Comparison of ENCODE assay signal across 11 cellular contexts in genomic region chr22:17106785-17107546, GRCh38. TPM values are rescaled to one million over a fixed set of nuclear protein-coding genes. Genes with fewer than 3 reads are reported as not detected.
DNase-seq lines count a peak whose midpoint lies in the region; ATAC-seq and TF ChIP-seq lines count a peak whose summit lies in the region.
"Had no signal": no experiment of that assay in that cellular context is flagged by ENCODE, and none has a peak within 500 bp of the region (broad histone marks: within the 10 kb centered on the region; RNA-seq: fewer than 3 reads in every experiment).

No MANE protein-coding gene starts in this region.

- peak; percentile 61 to 71 for ATAC-seq in activated T-cell treated with anti-CD3 and anti-CD28 coated beads, Interleukin-2, amount 50 U/mL, for 72 hours (replicated peaks in 1 of 2)
- peak; percentile 49 to 61 for ATAC-seq in lower lobe of right lung

- H3K27me3 Mint-ChIP-seq in CD4-positive, alpha-beta memory T cell = no peaks in the 10 kb centered on the region
- no peaks in the 10 kb centered on the region for H3K27me3 Mint-ChIP-seq in activated T-cell treated with anti-CD3 and anti-CD28 coated beads, Interleukin-2, amount 50 U/mL, for 72 hours (ENCODE audit: low read depth)

- H3K36me3 ChIP-seq in CD4-positive, alpha-beta memory T cell (ENCODE audit: insufficient read depth, low read length) = peaks cover 72% of the 10 kb centered on the region
- H3K36me3 ChIP-seq in lower lobe of right lung = peaks cover 79% of the 10 kb centered on the region

- H3K36me3 Mint-ChIP-seq in CD4-positive, alpha-beta memory T cell = peaks cover 45 to 64% of the 10 kb centered on the region in 2 donors
- peaks cover 6 to 7% of the 10 kb centered on the region in 2 donors for H3K36me3 Mint-ChIP-seq in activated T-cell treated with anti-CD3 and anti-CD28 coated beads, Interleukin-2, amount 50 U/mL, for 72 hours (ENCODE audit: insufficient read depth in 2 of 2)

- H3K4me3 ChIP-seq in CD4-positive, alpha-beta memory T cell (ENCODE audit: low read length in 2 of 2) = no peak overlapping the region
- peak overlapping the region; percentile 21 for H3K4me3 ChIP-seq in lower lobe of right lung
- H3K4me3 ChIP-seq: testis had no signal

- peaks cover 23 to 61% (median 43%) of the 10 kb centered on the region in 4 donors for H3K4me1 Mint-ChIP-seq in CD4-positive, alpha-beta memory T cell
- peaks cover 41% of the 10 kb centered on the region for H3K4me1 Mint-ChIP-seq in activated T-cell treated with anti-CD3 and anti-CD28 coated beads, Interleukin-2, amount 50 U/mL, for 72 hours (ENCODE audit: low read depth)

- no peak overlapping the region for H3K27ac ChIP-seq in CD4-positive, alpha-beta memory T cell (ENCODE audit: low read depth, low read length)
- peak overlapping the region; percentile 11 for H3K27ac ChIP-seq in lower lobe of right lung
- H3K27ac ChIP-seq: testis had no signal

- in situ Hi-C loops in KBM-7 (cut with MboI; ENCODE audit: low pct_unique_long_range_greater_than_20kb, low sequenced_read_pairs) = loop anchor here (10.0 kb wide), 1 partner anchor 48 kb away; the partner anchor contains the start of gene HDHD5

- intact Hi-C loops in CD4-positive, alpha-beta memory T cell (cut with micrococcal nuclease) = loop anchor here (2.0 kb wide), 1 partner anchor 20 kb away; no protein-coding TSS in a partner anchor
- intact Hi-C loops in lower lobe of right lung (cut with DNase I) = no loop called here

- peak overlapping the region; percentile 73 to 85 (median 84) for H3K27ac Mint-ChIP-seq in CD4-positive, alpha-beta memory T cell
- H3K27ac Mint-ChIP-seq in activated T-cell treated with anti-CD3 and anti-CD28 coated beads, Interleukin-2, amount 50 U/mL, for 72 hours = peak overlapping the region; percentile 76

- POLR2A ChIA-PET in CD4-positive, alpha-beta memory T cell (lab: Charles Lee; ENCODE audit: partially characterized antibody) = interaction anchor here (1.0 to 1.9 kb wide), 6 partner anchors 8 to 51 kb away, joined by 3 to 18 read pairs (median 6); partner anchors contain the start of gene IL17RA

- H3K9me3 Mint-ChIP-seq in CD4-positive, alpha-beta memory T cell = no peaks in the 10 kb centered on the region
- no peaks in the 10 kb centered on the region for H3K9me3 Mint-ChIP-seq in activated T-cell treated with anti-CD3 and anti-CD28 coated beads, Interleukin-2, amount 50 U/mL, for 72 hours

- no peaks in the 10 kb centered on the region for H3K27me3 ChIP-seq in CD4-positive, alpha-beta memory T cell (ENCODE audit: insufficient read depth, low read length)
- no peaks in the 10 kb centered on the region for H3K27me3 ChIP-seq in lower lobe of right lung (ENCODE audit: low read depth)
- H3K27me3 ChIP-seq: testis had no signal

- no peak for TF ChIP-seq CTCF in lower lobe of right lung (IDR thresholded peaks at IDR 0.05)

- no peaks in the 10 kb centered on the region for H3K9me3 ChIP-seq in CD4-positive, alpha-beta memory T cell (ENCODE audit: control insufficient read depth in 1 of 2, low read length in 2 of 2)
- H3K9me3 ChIP-seq in lower lobe of right lung = no peaks in the 10 kb centered on the region
- H3K9me3 ChIP-seq: testis had no signal

- peak overlapping the region; percentile 64 to 87 (median 72) for H3K4me3 Mint-ChIP-seq in CD4-positive, alpha-beta memory T cell
- peak overlapping the region; percentile 65 to 77 for H3K4me3 Mint-ChIP-seq in activated T-cell treated with anti-CD3 and anti-CD28 coated beads, Interleukin-2, amount 50 U/mL, for 72 hours

- CTCF ChIA-PET in CD4-positive, alpha-beta memory T cell (lab: Charles Lee; ENCODE audit: partially characterized antibody) = interaction anchor here (0.8 to 1.8 kb wide), 7 partner anchors 10 to 395 kb away, joined by 3 to 6 read pairs (median 3); no protein-coding TSS in a partner anchor

- peak in 1 of 5 donors; percentile 17 for DNase-seq in CD4-positive, alpha-beta memory T cell
- DNase-seq in KBM-7 (peak; percentile 56), lower lobe of right lung (peak; percentile 63), NCI-H1048 (lab: John Stamatoyannopoulos, UW) (no peak), DMS153 (lab: John Stamatoyannopoulos, UW) (no peak), NCI-H2029 (lab: John Stamatoyannopoulos, UW) (no peak), DMS79 treated with DMSO at 0.1 percent for 48 hours (lab: John Stamatoyannopoulos, UW) (no peak)
- DNase-seq in activated T-cell treated with anti-CD3 and anti-CD28 coated beads, Interleukin-2, amount 50 U/mL, for 72 hours = peak in 1 of 2 donors; percentile 28
- DNase-seq: left cardiac atrium, small intestine, testis had no signal

- peaks cover 28% of the 10 kb centered on the region for H3K4me1 ChIP-seq in CD4-positive, alpha-beta memory T cell (ENCODE audit: insufficient read depth, low read length)
- peaks cover 27% of the 10 kb centered on the region for H3K4me1 ChIP-seq in lower lobe of right lung
- H3K4me1 ChIP-seq: testis had no signal

RNA-seq across cellular contexts. Expression of gene TMEM121B, which starts 14.2 kb away (rescaled TPM):
- total RNA-seq in CD4-positive, alpha-beta memory T cell = under 1 TPM in 1 of 2 experiments, not detected in 1; 0.12 TPM
- polyA plus RNA-seq in CD4-positive, alpha-beta memory T cell = not detected
- under 1 TPM; 0.07 TPM for total RNA-seq in activated T-cell treated with anti-CD3 and anti-CD28 coated beads, Interleukin-2, amount 50 U/mL, for 72 hours
- 0.97 TPM for total RNA-seq in lower lobe of right lung

RNA-seq across cellular contexts. Expression of gene IL17RA, which starts 22.2 kb away (rescaled TPM):
- total RNA-seq in CD4-positive, alpha-beta memory T cell = 10 to 100 TPM; 71.6 to 77.2 TPM
- polyA plus RNA-seq in CD4-positive, alpha-beta memory T cell = 10 to 100 TPM; 19.8 to 39.9 TPM
- total RNA-seq in activated T-cell treated with anti-CD3 and anti-CD28 coated beads, Interleukin-2, amount 50 U/mL, for 72 hours = 10 to 100 TPM; 19.5 to 23.5 TPM
- total RNA-seq in lower lobe of right lung = 54.8 TPM

RNA-seq across cellular contexts. Expression of gene HDHD5, which starts 52.1 kb away (rescaled TPM):
- total RNA-seq in CD4-positive, alpha-beta memory T cell = 10 to 100 TPM; 23.1 to 23.3 TPM
- 10 to 100 TPM; 51.6 to 86.7 TPM for polyA plus RNA-seq in CD4-positive, alpha-beta memory T cell
- 10 to 100 TPM; 23.5 to 26.1 TPM for total RNA-seq in activated T-cell treated with anti-CD3 and anti-CD28 coated beads, Interleukin-2, amount 50 U/mL, for 72 hours
- 26.2 TPM for total RNA-seq in lower lobe of right lung

Comparison
In these comparisons a context has a peak if more than half of its experiments do, and no peak if none do; other contexts are left out.
1. DNase-seq: peak in KBM-7 (single experiment) and lower lobe of right lung (single experiment); none in NCI-H1048 (single experiment), DMS153 (single experiment), NCI-H2029 (single experiment) and DMS79 treated with DMSO at 0.1 percent for 48 hours (single experiment).